Comparison of ENCODE assay signal across 9 cellular contexts in genomic region chr2:178241852-178242551, GRCh38. TPM values are rescaled to one million over a fixed set of nuclear protein-coding genes. Genes with fewer than 3 reads are reported as not detected.
DNase-seq lines count a peak whose midpoint lies in the region; ATAC-seq and TF ChIP-seq lines count a peak whose summit lies in the region.
"Had no signal": no experiment of that assay in that cellular context is flagged by ENCODE, and none has a peak within 500 bp of the region (broad histone marks: within the 10 kb centered on the region; RNA-seq: fewer than 3 reads in every experiment).

No MANE protein-coding gene starts in this region.

- H3K4me1 ChIP-seq in mesendoderm (ENCODE audit: control insufficient read depth, low read depth, low read length) (peaks cover 2% of the 10 kb centered on the region), neural progenitor cell (peaks cover 6% of the 10 kb centered on the region)
- H3K4me1 ChIP-seq: breast epithelium had no signal

- H3K36me3 ChIP-seq in mesendoderm (ENCODE audit: control insufficient read depth, insufficient read depth, low read length) (no peaks in the 10 kb centered on the region), neural progenitor cell (no peaks in the 10 kb centered on the region)
- H3K36me3 ChIP-seq: breast epithelium had no signal

- H3K4me2 ChIP-seq in mesendoderm (ENCODE audit: low read length): no peak overlapping the region
- no peak overlapping the region for H3K4me2 ChIP-seq in neural progenitor cell

- H4K20me1 ChIP-seq in neural progenitor cell (ENCODE audit: low read depth): no peaks in the 10 kb centered on the region

- no peak overlapping the region for H2AK5ac ChIP-seq in mesendoderm (ENCODE audit: low read length)

- DNase-seq in DMS153 treated with DMSO at 0.1 percent for 48 hours (lab: John Stamatoyannopoulos, UW; ENCODE audit: unreplicated experiment) (peak; percentile 56), NCI-H226 (peak; percentile 90), dermis microvascular lymphatic vessel endothelial cell (ENCODE audit: low read depth in 2 of 2) (peak; percentile 85 to 93), mesendoderm (peak; percentile 80), neural progenitor cell (ENCODE audit: low spot score) (no peak)
- no peak for DNase-seq in effector CD8-positive, alpha-beta T cell (lab: John Stamatoyannopoulos, UW)

- no peaks in the 10 kb centered on the region for H3K79me1 ChIP-seq in mesendoderm (ENCODE audit: low read length)

- H3K56ac ChIP-seq in mesendoderm (ENCODE audit: low read length): no peak overlapping the region

- no peak overlapping the region for H3K18ac ChIP-seq in mesendoderm (ENCODE audit: low read length)

- TF ChIP-seq CTCF in neural progenitor cell (IDR thresholded peaks at IDR 0.05): no peak

- no peak overlapping the region for H3K27ac ChIP-seq in mesendoderm (ENCODE audit: low read depth, low read length)
- no peak overlapping the region for H3K27ac ChIP-seq in neural progenitor cell
- H3K27ac ChIP-seq: breast epithelium had no signal

- H2AFZ ChIP-seq in neural progenitor cell (replicated peaks): no peak overlapping the region

- no peak overlapping the region for H2BK5ac ChIP-seq in mesendoderm (ENCODE audit: low read length)

- no peak overlapping the region for H3K23ac ChIP-seq in mesendoderm (ENCODE audit: low read length)

- H3K9me3 ChIP-seq in neural progenitor cell (ENCODE audit: low read depth): no peaks in the 10 kb centered on the region
- H3K9me3 ChIP-seq: breast epithelium had no signal

- H3K9ac ChIP-seq in mesendoderm (ENCODE audit: low read length) (no peak overlapping the region), neural progenitor cell (no peak overlapping the region)

- no peaks in the 10 kb centered on the region for H3F3A ChIP-seq in neural progenitor cell (ENCODE audit: low read depth)

- no peaks in the 10 kb centered on the region for H3K27me3 Mint-ChIP-seq in neural progenitor cell (ENCODE audit: insufficient read depth, low read depth)

- ATAC-seq in HG03571 (IDR thresholded peaks at IDR 0.05; ENCODE audit: unreplicated experiment): no peak
- no peak for ATAC-seq in GM18498 (IDR thresholded peaks at IDR 0.05; ENCODE audit: unreplicated experiment)

- H3K4me3 ChIP-seq in mesendoderm (ENCODE audit: low read length): no peak overlapping the region
- no peak overlapping the region for H3K4me3 ChIP-seq in neural progenitor cell
- H3K4me3 ChIP-seq: breast epithelium had no signal

- H3K4me1 Mint-ChIP-seq in neural progenitor cell: peaks cover 15% of the 10 kb centered on the region

- no peak overlapping the region for H2BK15ac ChIP-seq in mesendoderm (replicated peaks; ENCODE audit: low read depth)

- H3K36me3 Mint-ChIP-seq in neural progenitor cell: no peaks in the 10 kb centered on the region

- H3K79me2 ChIP-seq in mesendoderm (ENCODE audit: control insufficient read depth, insufficient read depth, low read length) (no peaks in the 10 kb centered on the region), neural progenitor cell (ENCODE audit: low read depth) (no peaks in the 10 kb centered on the region)

- no peak overlapping the region for H3K4me3 Mint-ChIP-seq in neural progenitor cell

- H3K27ac Mint-ChIP-seq in neural progenitor cell: no peak overlapping the region

- no peaks in the 10 kb centered on the region for H3K9me3 Mint-ChIP-seq in neural progenitor cell

- H2BK120ac ChIP-seq in mesendoderm (ENCODE audit: low read depth, low read length): no peak overlapping the region

- H3K4ac ChIP-seq in mesendoderm (ENCODE audit: low read depth, low read length): no peak overlapping the region

- no peak overlapping the region for H4K5ac ChIP-seq in mesendoderm (ENCODE audit: low read length)

- WGBS in mesendoderm (ENCODE audit: extremely low coverage, insufficient coverage, low lambda C conversion rate): no CpG with 5 or more reads among the region's 5 CpGs

- H4K8ac ChIP-seq in mesendoderm (ENCODE audit: low read depth, low read length): no peak overlapping the region

- H3K27me3 ChIP-seq in mesendoderm (ENCODE audit: insufficient read depth, low read length, poor library complexity) (no peaks in the 10 kb centered on the region), neural progenitor cell (no peaks in the 10 kb centered on the region)
- H3K27me3 ChIP-seq: breast epithelium had no signal

RNA-seq across cellular contexts. Expression of gene OSBPL6, which starts 47.7 kb away (rescaled TPM):
- 3.9 and 8.7 TPM in 2 replicates for total RNA-seq in dermis microvascular lymphatic vessel endothelial cell
- 4.4 TPM for polyA plus RNA-seq in mesendoderm (2013, experiment 1 of 2)
- 4.1 TPM for polyA plus RNA-seq in mesendoderm (2013, experiment 2 of 2)
- total RNA-seq in neural progenitor cell (ENCODE audit: low replicate concordance): 14.0 and 14.8 TPM in 2 replicates

Comparison
In these comparisons a context has a peak if more than half of its experiments do, and no peak if none do; other contexts are left out.
1. DNase-seq: peak in DMS153 treated with DMSO at 0.1 percent for 48 hours (single experiment), NCI-H226 (single experiment), dermis microvascular lymphatic vessel endothelial cell (2 of 2) and mesendoderm (single experiment); none in effector CD8-positive, alpha-beta T cell (single experiment) and neural progenitor cell (single experiment).